8 cellular contexts compared by ENCODE assay signal in the genomic region with DNA sequence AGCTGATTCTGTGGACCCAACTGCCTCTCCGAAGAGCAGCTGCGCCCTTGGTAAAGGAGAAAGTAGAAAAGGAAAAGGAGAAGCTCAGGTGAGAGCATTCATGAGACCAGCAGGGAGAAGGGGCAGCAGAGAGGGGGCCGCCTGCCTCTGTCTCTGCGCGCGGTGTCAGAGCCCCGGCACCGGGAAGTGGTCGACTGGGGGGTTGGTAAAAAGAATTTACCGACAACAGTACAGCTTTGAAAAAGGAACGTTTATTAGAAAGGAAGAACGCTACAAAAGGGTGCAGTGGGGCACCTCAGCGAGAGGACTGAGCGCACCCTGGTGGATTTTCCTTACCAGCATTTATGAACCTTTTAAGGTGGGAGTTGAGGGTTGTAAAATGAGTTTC.
A peak's percentile ranks its signal among the peaks of the same experiment; 100 is the strongest.
DNase-seq lines count a peak whose midpoint lies in the region; ATAC-seq lines count a peak whose summit lies in the region.

No MANE protein-coding gene starts in this region.

- H3K9ac ChIP-seq in adipocyte (ENCODE audit: low read length): peak overlapping the region; percentile 41
- no peak overlapping the region for H3K9ac ChIP-seq in iPS-18a (ENCODE audit: low read length)

- H3K9me3 ChIP-seq in adipocyte (ENCODE audit: control insufficient read depth, low read length): no peaks in the 10 kb centered on the region
- H3K9me3 ChIP-seq in iPS-18a (ENCODE audit: control insufficient read depth, low read depth, low read length): no peaks in the 10 kb centered on the region

- H3K4me1 Mint-ChIP-seq in IgD-negative memory B cell: peaks cover 13 to 19% (median 15%) of the 10 kb centered on the region in 3 donors

- H3K27me3 Mint-ChIP-seq in IgD-negative memory B cell: no peaks in the 10 kb centered on the region

- no peaks in the 10 kb centered on the region for H3K36me3 Mint-ChIP-seq in IgD-negative memory B cell

- H3K4me3 ChIP-seq in adipocyte (ENCODE audit: low read length) (peak overlapping the region; percentile 50), iPS-18a (ENCODE audit: low read length) (peak overlapping the region; percentile 33)

- no peaks in the 10 kb centered on the region for H3K9me3 Mint-ChIP-seq in IgD-negative memory B cell

- peak overlapping the region; percentile 20 to 89 (median 41) for H3K27ac Mint-ChIP-seq in IgD-negative memory B cell

- H3K36me3 ChIP-seq in adipocyte (ENCODE audit: control insufficient read depth, insufficient read depth, low read length, severe bottlenecking) (no peaks in the 10 kb centered on the region), iPS-18a (ENCODE audit: control insufficient read depth, low read depth, low read length) (no peaks in the 10 kb centered on the region)

- ATAC-seq in GM21529 (IDR thresholded peaks at IDR 0.05; ENCODE audit: unreplicated experiment): peak; percentile 47

- peak overlapping the region; percentile 80 to 97 (median 90) for H3K4me3 Mint-ChIP-seq in IgD-negative memory B cell

- DNase-seq in DMS79 treated with DMSO at 0.1 percent for 48 hours (lab: John Stamatoyannopoulos, UW) (peak; percentile 68), SHP77 treated with DMSO at 0.1 percent for 48 hours (lab: John Stamatoyannopoulos, UW) (peak; percentile 71), adipocyte (ENCODE audit: low read depth) (peak; percentile 37), globus pallidus (ENCODE audit: low spot score) (no peak)
- DNase-seq in stimulated activated CD4-positive, alpha-beta T cell treated with anti-CD3 and anti-CD28 coated beads, Interleukin-2, amount 100 ng/mL, for 48 hours: peak; percentile 12 to 29

- peaks cover 3% of the 10 kb centered on the region for H3K27me3 ChIP-seq in adipocyte (replicated peaks; ENCODE audit: control insufficient read depth, insufficient read depth, low read length)
- H3K27me3 ChIP-seq in iPS-18a (ENCODE audit: control insufficient read depth, insufficient read depth, low read length): no peaks in the 10 kb centered on the region

- H3K27ac ChIP-seq in iPS-18a (ENCODE audit: low read length): peak overlapping the region; percentile 9

- H3K4me1 ChIP-seq in adipocyte (ENCODE audit: control insufficient read depth, insufficient read depth, low read length) (peaks cover 17% of the 10 kb centered on the region), iPS-18a (ENCODE audit: control insufficient read depth, low read depth, low read length) (peaks cover 5% of the 10 kb centered on the region)
